Comparison of ENCODE assay signal across 8 cellular contexts in genomic region chr14:101791919-101792572, GRCh38. TPM values are rescaled to one million over a fixed set of nuclear protein-coding genes. Genes with fewer than 3 reads are reported as not detected.
DNase-seq lines count a peak whose midpoint lies in the region; ATAC-seq and TF ChIP-seq lines count a peak whose summit lies in the region.

No MANE protein-coding gene starts in this region.

- TF ChIP-seq CTCF in foreskin fibroblast (IDR thresholded peaks at IDR 0.05; ENCODE audit: low read depth, low read length): no peak

- H3K9me3 Mint-ChIP-seq in activated T-cell treated with anti-CD3 and anti-CD28 coated beads, Interleukin-2, amount 50 U/mL, for 72 hours: peaks cover 3 to 4% of the 10 kb centered on the region in 2 donors
- H3K9me3 Mint-ChIP-seq in T-helper 1 cell treated with Interleukin-12 subunit alpha and Interleukin-12 subunit beta and Interleukin-4 antibody, amounts not matched to agents 30 μg/mL and 1 μg/mL, for 36 hours: peaks cover 5% of the 10 kb centered on the region
- H3K9me3 Mint-ChIP-seq in stimulated activated memory B cell treated with anti-CD40 and anti-IgM and Interleukin-4, amounts not matched to agents 10 μg/mL and 1 μg/mL and 100 μg/mL, for 72 hours: peaks cover 7% of the 10 kb centered on the region

- H3K4me1 Mint-ChIP-seq in activated T-cell treated with anti-CD3 and anti-CD28 coated beads, Interleukin-2, amount 50 U/mL, for 72 hours (ENCODE audit: low read depth): peaks cover 32% of the 10 kb centered on the region
- peaks cover 16% of the 10 kb centered on the region for H3K4me1 Mint-ChIP-seq in T-helper 1 cell treated with Interleukin-12 subunit alpha and Interleukin-12 subunit beta and Interleukin-4 antibody, amounts not matched to agents 30 μg/mL and 1 μg/mL, for 36 hours (ENCODE audit: low read depth)
- H3K4me1 Mint-ChIP-seq in stimulated activated memory B cell treated with anti-CD40 and anti-IgM and Interleukin-4, amounts not matched to agents 10 μg/mL and 1 μg/mL and 100 μg/mL, for 72 hours: peaks cover 31% of the 10 kb centered on the region

- ATAC-seq in activated T-cell treated with anti-CD3 and anti-CD28 coated beads, Interleukin-2, amount 50 U/mL, for 72 hours (replicated peaks in 1 of 2): peak; percentile 84 to 92
- ATAC-seq in stimulated activated memory B cell treated with anti-CD40 and anti-IgM and Interleukin-4, amounts not matched to agents 10 μg/mL and 1 μg/mL and 100 μg/mL, for 72 hours: no peak

- H3K4me3 Mint-ChIP-seq in activated T-cell treated with anti-CD3 and anti-CD28 coated beads, Interleukin-2, amount 50 U/mL, for 72 hours: peak overlapping the region; percentile 47 to 78
- peak overlapping the region; percentile 18 for H3K4me3 Mint-ChIP-seq in T-helper 1 cell treated with Interleukin-12 subunit alpha and Interleukin-12 subunit beta and Interleukin-4 antibody, amounts not matched to agents 30 μg/mL and 1 μg/mL, for 36 hours
- H3K4me3 Mint-ChIP-seq in stimulated activated memory B cell treated with anti-CD40 and anti-IgM and Interleukin-4, amounts not matched to agents 10 μg/mL and 1 μg/mL and 100 μg/mL, for 72 hours: peak overlapping the region; percentile 56

- peak overlapping the region; percentile 86 for H3K27ac Mint-ChIP-seq in activated T-cell treated with anti-CD3 and anti-CD28 coated beads, Interleukin-2, amount 50 U/mL, for 72 hours
- peak overlapping the region; percentile 52 for H3K27ac Mint-ChIP-seq in T-helper 1 cell treated with Interleukin-12 subunit alpha and Interleukin-12 subunit beta and Interleukin-4 antibody, amounts not matched to agents 30 μg/mL and 1 μg/mL, for 36 hours
- peak overlapping the region; percentile 80 for H3K27ac Mint-ChIP-seq in stimulated activated memory B cell treated with anti-CD40 and anti-IgM and Interleukin-4, amounts not matched to agents 10 μg/mL and 1 μg/mL and 100 μg/mL, for 72 hours

- DNase-seq in activated T-cell treated with anti-CD3 and anti-CD28 coated beads, Interleukin-2, amount 50 U/mL, for 72 hours: no peak
- DNase-seq in activated T-cell treated with anti-CD3 and anti-CD28 coated beads for 4 hours (no peak), foreskin fibroblast (peak; percentile 33 to 67), Ammon's horn (ENCODE audit: low spot score) (no peak), NCI-H2196 (lab: John Stamatoyannopoulos, UW; ENCODE audit: unreplicated experiment) (no peak), HUDEP-2 (lab: John Stamatoyannopoulos, UW; ENCODE audit: unreplicated experiment in 76 of 76) (no peak)

- no peaks in the 10 kb centered on the region for H3K27me3 Mint-ChIP-seq in activated T-cell treated with anti-CD3 and anti-CD28 coated beads, Interleukin-2, amount 50 U/mL, for 72 hours (ENCODE audit: low read depth)
- no peaks in the 10 kb centered on the region for H3K27me3 Mint-ChIP-seq in T-helper 1 cell treated with Interleukin-12 subunit alpha and Interleukin-12 subunit beta and Interleukin-4 antibody, amounts not matched to agents 30 μg/mL and 1 μg/mL, for 36 hours (ENCODE audit: low read depth)
- no peaks in the 10 kb centered on the region for H3K27me3 Mint-ChIP-seq in stimulated activated memory B cell treated with anti-CD40 and anti-IgM and Interleukin-4, amounts not matched to agents 10 μg/mL and 1 μg/mL and 100 μg/mL, for 72 hours

- peak overlapping the region; percentile 14 to 48 for H3K4me3 ChIP-seq in foreskin fibroblast (ENCODE audit: low read depth in 1 of 2, low read length in 2 of 2)

- peaks cover 7 to 10% of the 10 kb centered on the region in 2 donors for H3K36me3 Mint-ChIP-seq in activated T-cell treated with anti-CD3 and anti-CD28 coated beads, Interleukin-2, amount 50 U/mL, for 72 hours (ENCODE audit: insufficient read depth in 2 of 2)
- H3K36me3 Mint-ChIP-seq in T-helper 1 cell treated with Interleukin-12 subunit alpha and Interleukin-12 subunit beta and Interleukin-4 antibody, amounts not matched to agents 30 μg/mL and 1 μg/mL, for 36 hours (ENCODE audit: low read depth): peaks cover 7% of the 10 kb centered on the region
- peaks cover 36% of the 10 kb centered on the region for H3K36me3 Mint-ChIP-seq in stimulated activated memory B cell treated with anti-CD40 and anti-IgM and Interleukin-4, amounts not matched to agents 10 μg/mL and 1 μg/mL and 100 μg/mL, for 72 hours

RNA-seq across cellular contexts. Expression of gene PPP2R5C, which starts 30.5 kb away (rescaled TPM):
- 100 to 1,000 TPM; 317 to 370 TPM for total RNA-seq in activated T-cell treated with anti-CD3 and anti-CD28 coated beads, Interleukin-2, amount 50 U/mL, for 72 hours

Comparison
In these comparisons a context has a peak if more than half of its experiments do, and no peak if none do; other contexts are left out.
1. DNase-seq: peak in foreskin fibroblast (2 of 2); none in activated T-cell treated with anti-CD3 and anti-CD28 coated beads, Interleukin-2, amount 50 U/mL, for 72 hours (0 of 2), activated T-cell treated with anti-CD3 and anti-CD28 coated beads for 4 hours (single experiment), Ammon's horn (single experiment), NCI-H2196 (single experiment) and HUDEP-2 (0 of 76).
2. Peak in every context shown above with its lines, with median percentiles within 50 percentile points of each other: H3K27ac Mint-ChIP-seq and H3K4me3 Mint-ChIP-seq.